Comparison of ENCODE assay signal across 8 cellular contexts in the genomic region with DNA sequence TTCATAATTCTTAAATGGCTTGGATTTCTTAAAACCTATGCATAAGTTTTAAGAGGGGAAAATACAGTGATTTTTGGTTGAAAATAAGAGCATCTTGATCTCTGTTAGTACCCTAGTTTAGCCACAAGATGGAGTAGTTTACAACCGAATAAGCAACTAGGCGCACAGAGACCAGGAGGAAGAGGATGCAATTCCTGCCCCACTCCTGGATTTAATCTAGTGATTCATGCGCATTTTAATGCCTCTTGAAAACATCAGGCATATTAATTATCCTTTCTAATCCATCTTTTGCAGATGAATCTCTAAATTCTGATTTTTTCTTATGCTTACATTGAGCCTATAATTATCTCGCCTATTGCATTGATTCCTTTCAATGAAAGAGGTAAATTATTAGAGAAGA.
DNase-seq lines count a peak whose midpoint lies in the region; ATAC-seq and TF ChIP-seq lines count a peak whose summit lies in the region.

No MANE protein-coding gene starts in this region.

- peak; percentile 59 for TF ChIP-seq CTCF in WI38 (IDR thresholded peaks at IDR 0.05; ENCODE audit: low read depth, low read length)
- peak; percentile 84 for TF ChIP-seq CTCF in left ventricle myocardium inferior (IDR thresholded peaks at IDR 0.05; ENCODE audit: borderline replicate concordance)

- H3K27ac ChIP-seq in left ventricle myocardium inferior (replicated peaks): no peak overlapping the region

- no peak overlapping the region for H3K4me3 ChIP-seq in WI38 (ENCODE audit: low read depth, low read length)
- H3K4me3 ChIP-seq in left ventricle myocardium inferior: no peak overlapping the region

- no peaks in the 10 kb centered on the region for H3K36me3 ChIP-seq in left ventricle myocardium inferior

- peaks cover 4% of the 10 kb centered on the region for H3K27me3 ChIP-seq in left ventricle myocardium inferior (ENCODE audit: low read depth)

- no peaks in the 10 kb centered on the region for H3K9me3 ChIP-seq in left ventricle myocardium inferior (replicated peaks)

- ATAC-seq in GM21619 (IDR thresholded peaks at IDR 0.05; ENCODE audit: unreplicated experiment): peak; percentile 61
- ATAC-seq in HG03097 (IDR thresholded peaks at IDR 0.05; ENCODE audit: low FRiP score, unreplicated experiment): no peak

- peak; percentile 84 for DNase-seq in COLO829 (ENCODE audit: low spot score)
- peak; percentile 47 for DNase-seq in NCI-H2107 treated with DMSO at 0.1 percent for 48 hours (lab: John Stamatoyannopoulos, UW; ENCODE audit: unreplicated experiment)
- no peak for DNase-seq in left ventricle myocardium inferior
- peak; percentile 26 for DNase-seq in smooth muscle cell of the brain vasculature (ENCODE audit: low read depth, low spot score)
- no peak for DNase-seq in stimulated activated CD4-positive, alpha-beta T cell treated with anti-CD3 and anti-CD28 coated beads, Interleukin-4, amount 100 ng/mL, for 1 hour

- H3K4me1 ChIP-seq in left ventricle myocardium inferior: no peaks in the 10 kb centered on the region

- intact Hi-C loops in left ventricle myocardium inferior (cut with micrococcal nuclease): loop anchor here (5.0 kb wide), 1 partner anchor 123 kb away; no protein-coding TSS in a partner anchor

Comparison
In these comparisons a context has a peak if more than half of its experiments do, and no peak if none do; other contexts are left out.
1. DNase-seq: peak in COLO829 (single experiment), NCI-H2107 treated with DMSO at 0.1 percent for 48 hours (single experiment) and smooth muscle cell of the brain vasculature (single experiment); none in left ventricle myocardium inferior (single experiment) and stimulated activated CD4-positive, alpha-beta T cell treated with anti-CD3 and anti-CD28 coated beads, Interleukin-4, amount 100 ng/mL, for 1 hour (single experiment).